8 cellular contexts compared by ENCODE assay signal in genomic region chr1:39196244-39197215, GRCh38. TPM values are rescaled to one million over a fixed set of nuclear protein-coding genes. Genes with fewer than 3 reads are reported as not detected.
DNase-seq lines count a peak whose midpoint lies in the region; ATAC-seq, FAIRE-seq and TF ChIP-seq lines count a peak whose summit lies in the region.

No MANE protein-coding gene starts in this region.

- CTCF ChIA-PET in Calu3 (lab: Charles Lee): interaction anchor here (0.6 kb wide), 1 partner anchor 32 kb away, joined by 3 read pairs; no protein-coding TSS in a partner anchor
- CTCF ChIA-PET in K562 (lab: Yijun Ruan, JAX; ENCODE audit: low intra/inter-chr PET ratio): interaction anchor here (0.7 kb wide), 1 partner anchor 72 kb away, joined by 3 read pairs; no protein-coding TSS in a partner anchor

- TF ChIP-seq CTCF in Calu3 (IDR thresholded peaks at IDR 0.05; ENCODE audit: unreplicated experiment) (no peak), K562 (IDR thresholded peaks at IDR 0.05 in 2 of 3, conservative IDR thresholded peaks at IDR 0.05 in 1 of 3; ENCODE audit: insufficient read depth in 2 of 3, low read depth in 1 of 3, low read length in 3 of 3) (no peak), nephron (IDR thresholded peaks at IDR 0.05; ENCODE audit: unreplicated experiment in 3 of 3) (no peak)

- intact Hi-C loops in Calu3 (cut with micrococcal nuclease; ENCODE audit: unreplicated experiment): loop anchor here (10.0 kb wide), 1 partner anchor 218 kb away; no protein-coding TSS in a partner anchor
- intact Hi-C loops in K562 (cut with micrococcal nuclease): loop anchor here (10.0 kb wide), 1 partner anchor 208 kb away; no protein-coding TSS in a partner anchor

- peak overlapping the region; percentile 57 for H3K27ac Mint-ChIP-seq in Calu3 (ENCODE audit: unreplicated experiment)
- H3K27ac Mint-ChIP-seq in nephron: peak overlapping the region; percentile 28 to 43 (median 42)

- peak overlapping the region in 1 of 2 experiments; percentile 38; a peak in 2 of 4 replicates for H3K9ac ChIP-seq in K562 (ENCODE audit: insufficient read depth in 1 of 2, low read depth in 2 of 2, low read length in 2 of 2)

- BruUV-seq in Calu3 (replicated peaks; lab: Mats Ljungman, UMichigan) (no TSS peak), K562 (replicated peaks; lab: Mats Ljungman, UMichigan) (no TSS peak)

- H3K9me1 ChIP-seq in K562 (ENCODE audit: control insufficient read depth, insufficient read depth, low read length): no peaks in the 10 kb centered on the region

- no peaks in the 10 kb centered on the region for H3K9me3 ChIP-seq in K562 (replicated peaks; ENCODE audit: control insufficient read depth, insufficient read depth, low read depth, low read length)

- H2AFZ ChIP-seq in K562 (ENCODE audit: low read depth, low read length): 0 out of 2 replicates have a peak overlapping the region, but pooled peaks have one; percentile 11

- TF ChIP-seq POLR2A in K562 (conservative IDR thresholded peaks at IDR 0.05): no peak

- H3K4me3 Mint-ChIP-seq in Calu3 (ENCODE audit: low read depth, unreplicated experiment) (no peak overlapping the region), nephron (no peak overlapping the region)

- 27% methylated on average over 6 of the region's 6 CpGs for WGBS in K562 (ENCODE audit: insufficient coverage, low coverage, missing lambda C conversion rate)

- in situ Hi-C loops in K562 (cut with MboI): no loop called here

- DNase-seq in Calu3 (no peak), T follicular helper cell (ENCODE audit: low read depth) (peak; percentile 56), K562 (ENCODE audit: extremely low read depth in 1 of 4, low spot score in 3 of 4) (peak; percentile 41 to 84 (median 62)), NCI-H1048 (lab: John Stamatoyannopoulos, UW) (no peak), NCI-H69 (lab: John Stamatoyannopoulos, UW) (no peak), mucosa of gallbladder (ENCODE audit: low spot score) (no peak)

- TF ChIP-seq EP300 in K562 (IDR thresholded peaks at IDR 0.05; ENCODE audit: low read length): peak; percentile 81; the same call in 1 of the 2 replicates

- no peak overlapping the region for H3K4me3 ChIP-seq in K562

- H4K20me1 ChIP-seq in K562 (replicated peaks; ENCODE audit: control insufficient read depth, insufficient read depth, low read length): 0 out of 2 replicates have a peak, but pooled peaks cover 3% of the 10 kb centered on the region

- H3K27me3 Mint-ChIP-seq in Calu3 (ENCODE audit: unreplicated experiment) (no peaks in the 10 kb centered on the region), nephron (ENCODE audit: low read depth) (no peaks in the 10 kb centered on the region)

- H3K4me1 Mint-ChIP-seq in Calu3 (ENCODE audit: low read depth, unreplicated experiment) (peaks cover 46% of the 10 kb centered on the region), nephron (peaks cover 48% of the 10 kb centered on the region)

- H3K4me2 ChIP-seq in K562 (ENCODE audit: insufficient read depth, low read length): peak overlapping the region; percentile 45

- H3K27ac ChIP-seq in K562 (ENCODE audit: extremely low read depth, low read depth, low read length): peak overlapping the region; percentile 72

- H3K36me3 ChIP-seq in K562 (ENCODE audit: control insufficient read depth, insufficient read depth, low read length): no peaks in the 10 kb centered on the region

- no peaks in the 10 kb centered on the region for H3K27me3 ChIP-seq in K562 (ENCODE audit: control insufficient read depth in 2 of 2, insufficient read depth in 2 of 2, low read length in 2 of 2)

- 0 out of 4 replicates have a peak, but pooled peaks have one; percentile 6 to 28 for TF ChIP-seq RAD21 in K562 (CRISPR knock-in tag; conservative IDR thresholded peaks at IDR 0.05 in 1 of 2, IDR thresholded peaks at IDR 0.05 in 1 of 2)

- peaks cover 47% of the 10 kb centered on the region for H3K79me2 ChIP-seq in K562 (ENCODE audit: control insufficient read depth, insufficient read depth, low read length)

- H3K4me1 ChIP-seq in K562 (replicated peaks in 1 of 2; ENCODE audit: control insufficient read depth in 2 of 2, insufficient read depth in 2 of 2, low read length in 2 of 2): peaks cover 22 to 40% of the 10 kb centered on the region in 2 experiments

- POLR2A ChIA-PET in K562 (lab: Yijun Ruan, JAX): interaction anchor here (0.6 to 1.2 kb wide), 2 partner anchors 10 to 1561 kb away, joined by 3 read pairs; no protein-coding TSS in a partner anchor

- H3K9me3 Mint-ChIP-seq in Calu3 (ENCODE audit: low read depth, unreplicated experiment): no peaks in the 10 kb centered on the region
- H3K9me3 Mint-ChIP-seq in nephron: no peaks in the 10 kb centered on the region

- peak; percentile 74 for FAIRE-seq in K562 (lab: Jason Lieb, UNC)

- peak; percentile 52 for ATAC-seq in HG03103 (IDR thresholded peaks at IDR 0.05; ENCODE audit: low read depth, unreplicated experiment)
- ATAC-seq in K562: peak; percentile 75

- H3K36me3 Mint-ChIP-seq in Calu3 (ENCODE audit: insufficient read depth, unreplicated experiment) (peaks cover 13% of the 10 kb centered on the region), nephron (ENCODE audit: low read depth) (no peaks in the 10 kb centered on the region)

TF ChIP-seq in K562, 482 proteins besides CTCF, POLR2A, EP300 and RAD21 (continues in another document):
- peak; percentile 65; the same call in 1 of the 2 replicates for TF ChIP-seq ZBTB9 (CRISPR knock-in tag; IDR thresholded peaks at IDR 0.05)

RNA-seq across cellular contexts. Expression of gene MACF1, which starts 8.0 kb away (rescaled TPM):
- total RNA-seq in Calu3 (2022): 701 and 705 TPM in 2 replicates
- total RNA-seq in K562 (2011; cell fraction: chromatin; rRNA removed; ENCODE audit: low replicate concordance): 567 and 1,155 TPM in 2 replicates
- 256 and 329 TPM in 2 replicates for total RNA-seq in K562 (2011; cell fraction: nucleolus; rRNA removed)
- 400 and 459 TPM in 2 replicates for total RNA-seq in K562 (2011; cell fraction: nucleoplasm; rRNA removed)
- 147 and 152 TPM in 2 replicates for total RNA-seq in K562 (2014; rRNA removed)
- 149 and 159 TPM in 2 replicates for total RNA-seq in K562 (2014; rRNA removed; fragmentation: Illumina TruSeq; extraction: Trizol)
- 223 and 232 TPM in 2 replicates for total RNA-seq in K562 (2015; rRNA removed; fragmentation: Illumina TruSeq; extraction: Trizol)
- 175 and 200 TPM in 2 replicates for total RNA-seq in K562 (2021)
- 71.6 and 72.1 TPM in 2 replicates for polyA plus RNA-seq in K562 (2011; rRNA removed)
- polyA plus RNA-seq in K562 (2011; cell fraction: cytosol; rRNA removed): 35.7 and 47.7 TPM in 2 replicates
- 255 and 292 TPM in 2 replicates for polyA plus RNA-seq in K562 (2011; cell fraction: nucleus; rRNA removed)
- 97.8 and 152 TPM in 2 replicates for polyA plus RNA-seq in K562 (2012)
- 99.7 and 112 TPM in 2 replicates for polyA plus RNA-seq in K562 (2014; fragmentation: Illumina TruSeq; extraction: Trizol)
- 10 to 100 TPM; 13.2 to 21.2 TPM for polyA plus RNA-seq in K562 (2014; fragmentation: Nextera tagmentation; extraction: Ambion mirVana)
- polyA plus RNA-seq in K562 (2014; rRNA removed): 86.1 and 96.3 TPM in 2 replicates
- polyA minus RNA-seq in K562 (2011; rRNA and poly(A)+ RNA removed): 480 TPM in 2 replicates
- polyA minus RNA-seq in K562 (2011; cell fraction: cytosol; rRNA and poly(A)+ RNA removed): 137 and 164 TPM in 2 replicates
- 348 and 753 TPM in 2 replicates for polyA minus RNA-seq in K562 (2011; cell fraction: nucleus; rRNA and poly(A)+ RNA removed)
- total RNA-seq in mucosa of gallbladder: 404 TPM

Comparison
In these comparisons a context has a peak if more than half of its experiments do, and no peak if none do; other contexts are left out.
1. DNase-seq: peak in T follicular helper cell (single experiment) and K562 (4 of 4); none in Calu3 (single experiment), NCI-H1048 (single experiment), NCI-H69 (single experiment) and mucosa of gallbladder (single experiment).